ENCODE assay signal across 1 cellular context in the genomic region with DNA sequence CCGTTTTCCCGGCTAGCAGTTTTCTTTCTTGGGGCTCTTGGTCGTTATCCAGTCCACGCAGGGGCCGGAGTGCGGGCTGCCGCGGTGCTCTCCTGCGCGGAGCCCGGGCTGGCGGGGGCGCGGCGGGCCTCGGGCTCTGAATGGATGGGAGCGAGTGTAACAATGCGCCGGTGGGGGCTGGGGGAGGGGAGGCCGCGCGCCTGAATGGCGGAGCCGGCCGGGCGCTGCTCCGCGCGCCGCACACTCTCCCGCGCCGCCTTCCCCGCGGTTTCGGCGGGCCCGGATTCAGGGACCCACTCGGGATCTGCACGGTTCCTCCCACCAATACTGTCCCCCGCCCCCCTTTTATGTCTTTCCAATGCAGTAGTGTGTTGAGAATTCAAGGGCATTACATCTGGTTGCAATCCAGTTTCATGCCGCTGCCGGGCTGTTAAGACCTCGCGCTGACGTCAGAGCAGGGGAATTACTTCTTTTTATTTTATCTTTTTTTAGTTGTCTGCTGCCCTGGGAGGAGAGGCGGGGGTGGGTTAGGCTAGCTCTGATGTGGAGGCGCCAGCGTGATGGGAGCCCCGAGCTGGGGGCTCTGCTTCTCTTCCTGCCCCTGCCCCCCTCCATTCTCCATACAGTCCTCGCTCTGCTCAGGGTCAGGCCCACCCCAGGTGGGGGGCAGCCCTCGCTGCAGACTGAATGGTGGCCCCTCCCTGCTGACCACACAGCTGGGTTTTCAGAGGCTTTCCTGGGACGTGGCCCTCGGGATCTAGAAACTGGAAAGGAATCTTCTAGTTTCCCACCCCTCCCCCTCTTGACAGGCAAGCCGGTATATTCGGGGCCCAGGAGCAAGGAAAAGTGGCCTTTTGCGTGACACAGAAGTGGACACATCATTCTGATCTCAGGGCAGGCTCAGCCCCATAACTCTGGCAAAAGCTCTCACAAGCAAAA.
TF ChIP-seq lines count a peak whose summit lies in the region.

No MANE protein-coding gene starts in this region.

TF ChIP-seq in H1, 55 proteins besides CTCF, POLR2A, EP300 and RAD21:
- TF ChIP-seq KDM1A (IDR thresholded peaks at IDR 0.05; ENCODE audit: borderline replicate concordance, low read length) = no peak
- TF ChIP-seq CREB1 (IDR thresholded peaks at IDR 0.05) = peak; percentile 16; the same call in 1 of the 2 replicates
- TF ChIP-seq ASH2L (IDR thresholded peaks at IDR 0.05; ENCODE audit: low read length) = peak; percentile 31
- no peak for TF ChIP-seq NANOG (IDR thresholded peaks at IDR 0.05; ENCODE audit: insufficient read depth, low read depth, low read length, poor library complexity, severe bottlenecking)
- peak; percentile 67 for TF ChIP-seq SUZ12 (IDR thresholded peaks at IDR 0.05; ENCODE audit: low read length)
- TF ChIP-seq KDM4A (IDR thresholded peaks at IDR 0.05; ENCODE audit: low read depth, low read length, severe bottlenecking) = peak; percentile 64
- no peak for TF ChIP-seq ZNF274 (IDR thresholded peaks at IDR 0.05; ENCODE audit: borderline replicate concordance, extremely low read depth, low read length)
- no peak for TF ChIP-seq CHD7 (IDR thresholded peaks at IDR 0.05; ENCODE audit: insufficient replicate concordance, low read length)
- peak; percentile 86 for TF ChIP-seq EZH2 (IDR thresholded peaks at IDR 0.05; ENCODE audit: low read depth, low read length, severe bottlenecking)
- no peak for TF ChIP-seq TBP (IDR thresholded peaks at IDR 0.05; ENCODE audit: low read depth, low read length)
- no peak for TF ChIP-seq TEAD4 (IDR thresholded peaks at IDR 0.05; ENCODE audit: low read depth, low read length)
- TF ChIP-seq SAP30 (IDR thresholded peaks at IDR 0.05; ENCODE audit: insufficient read depth, insufficient replicate concordance, low read length) = no peak
- no peak for TF ChIP-seq BCL11A (IDR thresholded peaks at IDR 0.05; ENCODE audit: low read depth in 2 of 2, low read length in 2 of 2)
TF ChIP-seq in H1: peak in this region for 5.
